ENCODE assay signal across 1 cellular context in the genomic region with DNA sequence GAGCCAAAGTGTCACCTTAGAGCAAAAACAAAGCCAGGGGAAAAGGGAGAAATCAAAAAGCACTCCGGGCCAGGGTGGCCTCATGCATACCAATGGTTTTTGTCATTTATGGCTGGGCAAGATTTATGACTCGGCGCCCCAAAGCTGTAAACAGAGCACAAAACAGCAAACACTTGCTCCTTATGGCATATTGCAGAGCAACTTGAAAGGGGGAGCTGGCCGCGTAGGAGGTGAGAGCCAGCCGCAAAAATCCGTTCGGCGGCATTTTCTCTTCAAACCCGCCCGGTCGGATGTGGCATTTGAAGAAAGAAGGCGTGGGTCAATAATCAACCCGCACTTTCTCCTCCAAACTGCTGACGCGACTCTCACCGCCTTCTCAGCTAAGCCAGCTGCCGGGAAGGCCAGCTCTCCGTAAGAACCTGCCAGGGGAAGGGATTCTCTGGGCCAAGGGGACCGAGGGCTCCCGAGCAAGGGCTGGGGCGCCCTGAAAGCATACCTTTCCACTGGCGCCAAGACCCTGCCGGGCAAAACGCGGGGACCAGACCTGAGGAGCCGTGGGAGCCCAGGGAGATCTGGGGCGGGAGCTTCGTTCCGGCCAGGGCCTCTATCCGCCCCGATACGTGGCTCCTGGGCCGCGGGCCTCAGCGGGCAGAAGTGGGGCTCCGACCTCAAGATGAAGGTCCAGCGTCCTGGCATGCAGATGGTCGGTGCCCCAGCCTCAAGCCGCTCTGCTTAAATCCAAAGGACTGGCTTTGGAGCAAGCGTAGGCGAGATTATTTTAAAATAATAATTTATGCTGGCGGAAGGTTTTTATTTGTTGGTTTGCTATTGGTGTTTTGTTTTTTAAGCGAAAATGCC.
TF ChIP-seq lines count a peak whose summit lies in the region.

No MANE protein-coding gene starts in this region.

TF ChIP-seq in HEK293, 187 proteins besides CTCF, POLR2A, EP300 and RAD21 (continued from another document and continues in another):
- TF ChIP-seq KLF7 (tag by site-specific recombination; IDR thresholded peaks at IDR 0.05; ENCODE audit: borderline replicate concordance) (peak; percentile 51; the same call in 1 of the 2 replicates), ZNF16 (tag by site-specific recombination; IDR thresholded peaks at IDR 0.05; ENCODE audit: low read depth) (no peak), MYNN (tag by site-specific recombination; IDR thresholded peaks at IDR 0.05; ENCODE audit: borderline replicate concordance) (no peak), ZNF311 (tag by site-specific recombination; IDR thresholded peaks at IDR 0.05; ENCODE audit: borderline replicate concordance) (no peak), ZNF626 (tag by site-specific recombination; IDR thresholded peaks at IDR 0.05) (no peak), ZNF473 (tag by site-specific recombination; IDR thresholded peaks at IDR 0.05) (no peak), ZNF274 (IDR thresholded peaks at IDR 0.05; ENCODE audit: low read length) (no peak), ZNF274 (tag by site-specific recombination; IDR thresholded peaks at IDR 0.05; ENCODE audit: borderline replicate concordance) (no peak), ZNF366 (tag by site-specific recombination; conservative IDR thresholded peaks at IDR 0.05) (peak; percentile 89), ZNF133 (tag by site-specific recombination; IDR thresholded peaks at IDR 0.05) (no peak), ZNF211 (tag by site-specific recombination; IDR thresholded peaks at IDR 0.05; ENCODE audit: low read depth) (no peak), SP3 (tag by site-specific recombination; IDR thresholded peaks at IDR 0.05) (no peak; the same call in 1 of the 2 replicates), ZNF140 (tag by site-specific recombination; IDR thresholded peaks at IDR 0.05) (no peak), ZNF138 (tag by site-specific recombination; IDR thresholded peaks at IDR 0.05; ENCODE audit: borderline replicate concordance) (no peak), ZNF341 (tag by site-specific recombination; IDR thresholded peaks at IDR 0.05; ENCODE audit: low read depth) (peak; percentile 35; the same call in 1 of the 2 replicates), ZFP41 (tag by site-specific recombination; IDR thresholded peaks at IDR 0.05; ENCODE audit: borderline replicate concordance) (no peak), ZFP69B (tag by site-specific recombination; IDR thresholded peaks at IDR 0.05) (no peak), ZNF223 (tag by site-specific recombination; IDR thresholded peaks at IDR 0.05) (no peak), KLF8 (tag by site-specific recombination; IDR thresholded peaks at IDR 0.05) (no peak), ZNF488 (tag by site-specific recombination; IDR thresholded peaks at IDR 0.05) (peak; percentile 78; the same call in 1 of the 2 replicates), ZBTB10 (tag by site-specific recombination; IDR thresholded peaks at IDR 0.05) (peak; percentile 48), ZNF692 (tag by site-specific recombination; IDR thresholded peaks at IDR 0.05) (no peak), ZNF2 (tag by site-specific recombination; IDR thresholded peaks at IDR 0.05) (peak; percentile 72), ZNF639 (tag by site-specific recombination; IDR thresholded peaks at IDR 0.05) (0 out of 2 replicates have a peak, but pooled peaks have one; percentile 36), ZNF548 (tag by site-specific recombination; IDR thresholded peaks at IDR 0.05) (no peak), WT1 (tag by site-specific recombination; IDR thresholded peaks at IDR 0.05) (peak; percentile 84), ZBTB49 (tag by site-specific recombination; IDR thresholded peaks at IDR 0.05; ENCODE audit: low read depth) (no peak), ZNF239 (tag by site-specific recombination; IDR thresholded peaks at IDR 0.05) (no peak), PRDM10 (tag by site-specific recombination; IDR thresholded peaks at IDR 0.05) (peak; percentile 59), ZNF785 (tag by site-specific recombination; IDR thresholded peaks at IDR 0.05) (no peak), ZNF549 (tag by site-specific recombination; IDR thresholded peaks at IDR 0.05) (no peak), ZNF146 (tag by site-specific recombination; IDR thresholded peaks at IDR 0.05) (no peak), GLI2 (tag by site-specific recombination; IDR thresholded peaks at IDR 0.05; ENCODE audit: borderline replicate concordance, low read depth) (peak; percentile 82), ZNF600 (tag by site-specific recombination; IDR thresholded peaks at IDR 0.05) (peak; percentile 60; the same call in 1 of the 2 replicates), ZNF529 (tag by site-specific recombination; IDR thresholded peaks at IDR 0.05; ENCODE audit: insufficient replicate concordance) (no peak), ZBTB44 (tag by site-specific recombination; IDR thresholded peaks at IDR 0.05) (peak; percentile 75; the same call in 1 of the 2 replicates), ZBTB48 (tag by site-specific recombination; IDR thresholded peaks at IDR 0.05) (peak; percentile 34; the same call in 1 of the 2 replicates), AEBP2 (tag by site-specific recombination; IDR thresholded peaks at IDR 0.05; ENCODE audit: borderline replicate concordance) (no peak), ZSCAN23 (tag by site-specific recombination; IDR thresholded peaks at IDR 0.05) (0 out of 2 replicates have a peak, but pooled peaks have one; percentile 31), SP7 (tag by site-specific recombination; IDR thresholded peaks at IDR 0.05) (peak; percentile 95), ZNF48 (tag by site-specific recombination; IDR thresholded peaks at IDR 0.05) (no peak), ZNF560 (tag by site-specific recombination; IDR thresholded peaks at IDR 0.05; ENCODE audit: borderline replicate concordance) (no peak)
